In the genomic region with DNA sequence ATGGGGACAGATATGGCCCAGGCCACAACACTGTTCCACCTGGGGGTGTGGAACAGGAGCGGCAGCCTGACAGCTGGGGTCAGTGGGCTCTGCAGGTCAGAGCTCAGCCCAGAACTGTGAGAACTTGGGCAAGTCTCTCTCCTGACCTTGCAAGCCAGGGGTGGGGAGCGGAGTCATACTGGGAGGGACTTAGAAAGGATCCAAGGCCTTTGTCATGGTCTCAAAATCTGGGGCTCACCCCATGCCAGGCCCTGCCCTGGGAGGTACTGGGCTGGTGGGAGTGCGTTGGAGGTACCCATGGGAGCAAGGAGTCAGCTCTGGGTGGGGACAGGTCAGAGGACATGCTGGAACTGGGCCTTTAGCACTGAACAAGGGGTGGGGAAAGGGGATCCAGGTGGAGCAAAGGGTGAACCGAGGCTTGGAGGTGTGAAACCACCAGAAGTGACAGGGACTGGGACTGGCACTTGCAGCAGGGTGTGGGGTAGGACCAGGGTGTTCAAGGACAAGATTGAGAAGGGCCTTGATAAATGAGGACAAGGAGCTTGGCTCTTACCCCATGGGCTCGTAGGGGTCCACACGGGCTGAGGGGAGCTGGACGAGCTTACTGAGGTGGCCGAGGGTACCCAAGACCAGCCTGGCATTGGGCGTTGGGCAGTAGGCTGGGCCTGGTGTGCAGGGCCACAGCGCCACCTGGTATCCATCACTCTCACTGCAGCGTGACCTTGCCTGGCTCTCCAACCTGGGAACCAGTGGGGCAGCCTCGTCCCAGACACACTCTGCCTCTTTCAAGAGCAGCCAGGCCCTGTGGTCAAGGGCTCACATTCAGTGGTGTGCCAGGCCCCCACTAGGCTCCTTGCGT, we compare ENCODE assay signal across 8 cellular contexts. TPM values are rescaled to one million over a fixed set of nuclear protein-coding genes. Genes with fewer than 3 reads are reported as not detected.
DNase-seq lines count a peak whose midpoint lies in the region; ATAC-seq and TF ChIP-seq lines count a peak whose summit lies in the region.

No MANE protein-coding gene starts in this region.

- no peaks in the 10 kb centered on the region for H3K79me2 ChIP-seq in fibroblast of lung (ENCODE audit: control insufficient read depth, insufficient read depth, low read length)

- peaks cover 12% of the 10 kb centered on the region for H3K4me1 ChIP-seq in fibroblast of lung (ENCODE audit: control insufficient read depth, extremely low read depth, insufficient read depth, low read length)

- CTCF ChIA-PET in activated CD4-positive, alpha-beta memory T cell treated with anti-CD3 and anti-CD28 coated beads, Interleukin-2, amount 10 ng/mL, durations not matched to agents 7 days and 5 days (lab: Charles Lee): interaction anchor here (0.6 to 2.1 kb wide), 6 partner anchors 9 to 193 kb away, joined by 3 to 13 read pairs (median 4); a partner anchor contains a TSS

- H2AFZ ChIP-seq in fibroblast of lung (ENCODE audit: low read length): no peak overlapping the region

- DNase-seq in activated gamma-delta T cell treated with Interleukin-2 at 50 U/mL for 16 hours: peak; percentile 10
- no peak for DNase-seq in activated gamma-delta T cell (lab: John Stamatoyannopoulos, UW)
- peak; percentile 3 for DNase-seq in NCI-H128 (lab: John Stamatoyannopoulos, UW; ENCODE audit: unreplicated experiment)
- peak; percentile 46 for DNase-seq in activated CD4-positive, alpha-beta memory T cell treated with anti-CD3 and anti-CD28 coated beads, Interleukin-2, amount 10 ng/mL, durations not matched to agents 7 days and 5 days
- peak; percentile 37 to 60 for DNase-seq in fibroblast of lung (ENCODE audit: low read depth in 2 of 2)

- H3K27me3 Mint-ChIP-seq in activated CD4-positive, alpha-beta memory T cell treated with anti-CD3 and anti-CD28 coated beads, Interleukin-2, amount 10 ng/mL, durations not matched to agents 7 days and 5 days: no peaks in the 10 kb centered on the region
- no peaks in the 10 kb centered on the region for H3K27me3 Mint-ChIP-seq in nephron (ENCODE audit: low read depth)

- POLR2A ChIA-PET in activated CD4-positive, alpha-beta memory T cell treated with anti-CD3 and anti-CD28 coated beads, Interleukin-2, amount 10 ng/mL, durations not matched to agents 7 days and 5 days (lab: Charles Lee): interaction anchor here (2.7 to 3.6 kb wide), 2 partner anchors 7 to 23 kb away, joined by 15 to 30 read pairs; a partner anchor contains a TSS

- H3K36me3 ChIP-seq in fibroblast of lung (ENCODE audit: control insufficient read depth, insufficient read depth, low read length): peaks cover 6% of the 10 kb centered on the region

- H3K27ac ChIP-seq in fibroblast of lung (ENCODE audit: insufficient read depth, low read length): peak overlapping the region; percentile 16

- TF ChIP-seq CTCF in fibroblast of lung (conservative IDR thresholded peaks at IDR 0.05 in 1 of 2, IDR thresholded peaks at IDR 0.05 in 1 of 2; ENCODE audit: low read depth in 1 of 2, low read length in 2 of 2) (peak; percentile 72 to 73), nephron (IDR thresholded peaks at IDR 0.05; ENCODE audit: unreplicated experiment in 3 of 3) (peak; percentile 55 to 79 (median 64))

- H3K36me3 Mint-ChIP-seq in activated CD4-positive, alpha-beta memory T cell treated with anti-CD3 and anti-CD28 coated beads, Interleukin-2, amount 10 ng/mL, durations not matched to agents 7 days and 5 days (ENCODE audit: low read depth): peaks cover 15% of the 10 kb centered on the region
- H3K36me3 Mint-ChIP-seq in nephron (ENCODE audit: low read depth): no peaks in the 10 kb centered on the region

- H4K20me1 ChIP-seq in fibroblast of lung (ENCODE audit: control insufficient read depth, extremely low read depth, insufficient read depth, low read length): no peaks in the 10 kb centered on the region

- H3K9me3 ChIP-seq in fibroblast of lung (ENCODE audit: control insufficient read depth, insufficient read depth, low read depth, low read length): no peaks in the 10 kb centered on the region

- peaks cover 5% of the 10 kb centered on the region for H3K4me1 Mint-ChIP-seq in activated CD4-positive, alpha-beta memory T cell treated with anti-CD3 and anti-CD28 coated beads, Interleukin-2, amount 10 ng/mL, durations not matched to agents 7 days and 5 days
- no peaks in the 10 kb centered on the region for H3K4me1 Mint-ChIP-seq in nephron

- no peak overlapping the region for H3K4me3 ChIP-seq in fibroblast of lung (replicated peaks in 1 of 4; ENCODE audit: control extremely low read depth in 1 of 4, insufficient read depth in 1 of 4, low read depth in 3 of 4, low read length in 4 of 4)

- no peak overlapping the region for H3K4me3 Mint-ChIP-seq in activated CD4-positive, alpha-beta memory T cell treated with anti-CD3 and anti-CD28 coated beads, Interleukin-2, amount 10 ng/mL, durations not matched to agents 7 days and 5 days
- no peak overlapping the region for H3K4me3 Mint-ChIP-seq in nephron

- H3K9me3 Mint-ChIP-seq in activated CD4-positive, alpha-beta memory T cell treated with anti-CD3 and anti-CD28 coated beads, Interleukin-2, amount 10 ng/mL, durations not matched to agents 7 days and 5 days: no peaks in the 10 kb centered on the region
- no peaks in the 10 kb centered on the region for H3K9me3 Mint-ChIP-seq in nephron

- H3K4me2 ChIP-seq in fibroblast of lung (ENCODE audit: extremely low read depth, insufficient read depth, low read length): no peak overlapping the region

- no peaks in the 10 kb centered on the region for H3K27me3 ChIP-seq in fibroblast of lung (ENCODE audit: control insufficient read depth, insufficient read depth, low read length)

- no peak overlapping the region for H3K9ac ChIP-seq in fibroblast of lung (ENCODE audit: insufficient read depth, low read length)

- ATAC-seq in GM21576 (IDR thresholded peaks at IDR 0.05; ENCODE audit: unreplicated experiment) (no peak), HG03521 (IDR thresholded peaks at IDR 0.05; ENCODE audit: unreplicated experiment) (no peak)

- no peak overlapping the region for H3K27ac Mint-ChIP-seq in activated CD4-positive, alpha-beta memory T cell treated with anti-CD3 and anti-CD28 coated beads, Interleukin-2, amount 10 ng/mL, durations not matched to agents 7 days and 5 days
- H3K27ac Mint-ChIP-seq in nephron: no peak overlapping the region

RNA-seq across cellular contexts. Expression of a gene that starts 7.4 kb away (rescaled TPM):
- 10 to 100 TPM; 44.4 to 46.2 TPM for total RNA-seq in activated CD4-positive, alpha-beta memory T cell treated with anti-CD3 and anti-CD28 coated beads, Interleukin-2, amount 10 ng/mL, durations not matched to agents 7 days and 5 days
- 26.2 and 32.4 TPM in 2 replicates for total RNA-seq in fibroblast of lung
- 73.0 and 110 TPM in 2 replicates for polyA plus RNA-seq in fibroblast of lung
- polyA plus RNA-seq in fibroblast of lung (2012): 79.3 and 106 TPM in 2 replicates
- 58.3 and 100 TPM in 2 replicates for polyA minus RNA-seq in fibroblast of lung (ENCODE audit: low replicate concordance)

RNA-seq across cellular contexts. Expression of a gene that starts 23.8 kb away (rescaled TPM):
- total RNA-seq in activated CD4-positive, alpha-beta memory T cell treated with anti-CD3 and anti-CD28 coated beads, Interleukin-2, amount 10 ng/mL, durations not matched to agents 7 days and 5 days: 10 to 100 TPM; 49.3 to 53.6 TPM
- total RNA-seq in fibroblast of lung: 8.0 and 11.9 TPM in 2 replicates
- polyA plus RNA-seq in fibroblast of lung: 22.4 and 22.6 TPM in 2 replicates
- 20.7 and 23.9 TPM in 2 replicates for polyA plus RNA-seq in fibroblast of lung (2012)
- 37.0 and 45.6 TPM in 2 replicates for polyA minus RNA-seq in fibroblast of lung (ENCODE audit: low replicate concordance)

RNA-seq across cellular contexts. Expression of a gene that starts 24.1 kb away (rescaled TPM):
- total RNA-seq in activated CD4-positive, alpha-beta memory T cell treated with anti-CD3 and anti-CD28 coated beads, Interleukin-2, amount 10 ng/mL, durations not matched to agents 7 days and 5 days: 100 to 1,000 TPM; 244 to 251 TPM
- total RNA-seq in fibroblast of lung: 268 and 282 TPM in 2 replicates
- 183 and 280 TPM in 2 replicates for polyA plus RNA-seq in fibroblast of lung
- polyA plus RNA-seq in fibroblast of lung (2012): 282 and 405 TPM in 2 replicates
- 125 and 199 TPM in 2 replicates for polyA minus RNA-seq in fibroblast of lung (ENCODE audit: low replicate concordance)

RNA-seq across cellular contexts. Expression of a gene that starts 36.2 kb away (rescaled TPM):
- total RNA-seq in activated CD4-positive, alpha-beta memory T cell treated with anti-CD3 and anti-CD28 coated beads, Interleukin-2, amount 10 ng/mL, durations not matched to agents 7 days and 5 days: not detected
- total RNA-seq in fibroblast of lung: 8.2 and 15.2 TPM in 2 replicates
- polyA plus RNA-seq in fibroblast of lung: 3.3 and 11.2 TPM in 2 replicates
- polyA plus RNA-seq in fibroblast of lung (2012): 8.2 and 32.3 TPM in 2 replicates
- polyA minus RNA-seq in fibroblast of lung (ENCODE audit: low replicate concordance): 6.2 and 14.9 TPM in 2 replicates

RNA-seq across cellular contexts. Expression of a gene that starts 52.7 kb away (rescaled TPM):
- 10 to 100 TPM; 19.2 to 20.5 TPM for total RNA-seq in activated CD4-positive, alpha-beta memory T cell treated with anti-CD3 and anti-CD28 coated beads, Interleukin-2, amount 10 ng/mL, durations not matched to agents 7 days and 5 days
- 15.4 and 19.7 TPM in 2 replicates for total RNA-seq in fibroblast of lung
- polyA plus RNA-seq in fibroblast of lung: 42.6 and 62.5 TPM in 2 replicates
- 45.0 and 75.3 TPM in 2 replicates for polyA plus RNA-seq in fibroblast of lung (2012)
- 86.8 and 140 TPM in 2 replicates for polyA minus RNA-seq in fibroblast of lung (ENCODE audit: low replicate concordance)
